ENCODE assay signal across 9 cellular contexts in genomic region chr5:35938518-35939227, GRCh38. TPM values are rescaled to one million over a fixed set of nuclear protein-coding genes. Genes with fewer than 3 reads are reported as not detected.
A peak's percentile ranks its signal among the peaks of the same experiment; 100 is the strongest.
DNase-seq lines count a peak whose midpoint lies in the region; ATAC-seq and TF ChIP-seq lines count a peak whose summit lies in the region.
"Had no signal": no experiment of that assay in that cellular context is flagged by ENCODE, and none has a peak within 500 bp of the region (broad histone marks: within the 10 kb centered on the region; RNA-seq: fewer than 3 reads in every experiment).

TSS of gene CAPSL (minus strand) at chr5:35938622. CDS start at chr5:35921120, 17,502 bp downstream.

- no peak within 1 kb of the TSS for H3K4me3 Mint-ChIP-seq in MCF 10A (ENCODE audit: unreplicated experiment)

- TF ChIP-seq POLR2A in lower leg skin (IDR thresholded peaks at IDR 0.05): no peak

- peak; percentile 80 to 82 for ATAC-seq in lower lobe of right lung

- H3K4me1 Mint-ChIP-seq in MCF 10A (ENCODE audit: insufficient read depth, unreplicated experiment): no peaks in the 10 kb centered on the region

- H3K4me2 ChIP-seq in Karpas-422 (ENCODE audit: low read depth, low read length, poor library complexity, severe bottlenecking): no peak within 1 kb of the TSS

- H3K36me3 Mint-ChIP-seq in MCF 10A (ENCODE audit: insufficient read depth, unreplicated experiment): no peaks in the 10 kb centered on the region

- H3K4me3 ChIP-seq in Karpas-422 (ENCODE audit: low read length) (no peak within 1 kb of the TSS), lower lobe of right lung (no peak within 1 kb of the TSS), lower leg skin (ENCODE audit: low read depth, poor library complexity, severe bottlenecking) (no peak within 1 kb of the TSS)

- H4K20me1 ChIP-seq in Karpas-422 (ENCODE audit: insufficient read depth, low read depth, low read length): no peaks in the 10 kb centered on the region

- no peaks in the 10 kb centered on the region for H3K79me2 ChIP-seq in Karpas-422 (ENCODE audit: low read length)

- POLR2A ChIA-PET in MCF 10A (lab: Yijun Ruan, JAX): no interaction called here

- H3K27me3 ChIP-seq in Karpas-422 (ENCODE audit: low read length) (no peaks in the 10 kb centered on the region), lower lobe of right lung (ENCODE audit: low read depth) (no peaks in the 10 kb centered on the region)

- peaks cover 34% of the 10 kb centered on the region for H3K27me3 Mint-ChIP-seq in MCF 10A (ENCODE audit: insufficient read depth, unreplicated experiment)

- no peaks in the 10 kb centered on the region for H3K36me3 ChIP-seq in Karpas-422 (ENCODE audit: insufficient read depth, low read length)
- H3K36me3 ChIP-seq in lower lobe of right lung: no peaks in the 10 kb centered on the region

- no peaks in the 10 kb centered on the region for H3K9me2 ChIP-seq in Karpas-422 (replicated peaks; ENCODE audit: insufficient read depth, low read length)

- TF ChIP-seq CTCF in MCF 10A (IDR thresholded peaks at IDR 0.05; ENCODE audit: unreplicated experiment) (no peak), lower lobe of right lung (IDR thresholded peaks at IDR 0.05) (no peak), lower leg skin (IDR thresholded peaks at IDR 0.05) (no peak)

- intact Hi-C loops in MCF 10A (cut with micrococcal nuclease) (no loop called here), lower lobe of right lung (cut with DNase I) (no loop called here), lower leg skin (cut with DNase I; ENCODE audit: low total_unique reads) (no loop called here)

- H3K4me1 ChIP-seq in Karpas-422 (ENCODE audit: low read length) (no peaks in the 10 kb centered on the region), lower lobe of right lung (no peaks in the 10 kb centered on the region)

- DNase-seq in CD1c-positive myeloid dendritic cell (ENCODE audit: extremely low spot score): peak; percentile 22
- DNase-seq in Karpas-422: peak; percentile 62
- peak; percentile 57 for DNase-seq in MCF 10A (ENCODE audit: unreplicated experiment)
- DNase-seq in lower lobe of right lung: no peak
- DNase-seq in UCSD-AML1 (lab: John Stamatoyannopoulos, UW; ENCODE audit: unreplicated experiment): no peak
- no peak for DNase-seq in lower leg skin (ENCODE audit: low spot score in 2 of 2)
- no peak for DNase-seq in NCI-H226
- no peak for DNase-seq in SKM-1 treated with dmso at 0.1 percent for 144 hours (lab: John Stamatoyannopoulos, UW; ENCODE audit: unreplicated experiment)

- CTCF ChIA-PET in MCF 10A (lab: Yijun Ruan, JAX): interaction anchor here (0.6 to 1.0 kb wide), 3 partner anchors 14 to 499 kb away, joined by 3 to 5 read pairs (median 3); no protein-coding TSS in a partner anchor

- BruUV-seq in MCF 10A (replicated peaks; lab: Mats Ljungman, UMichigan): no TSS peak

- no peak within 1 kb of the TSS for H3K27ac ChIP-seq in Karpas-422 (ENCODE audit: low read length)
- no peak within 1 kb of the TSS for H3K27ac ChIP-seq in lower lobe of right lung

- H3K9me3 Mint-ChIP-seq in MCF 10A (ENCODE audit: unreplicated experiment): no peaks in the 10 kb centered on the region

- H3K27ac Mint-ChIP-seq in MCF 10A (ENCODE audit: low read depth, unreplicated experiment): no peak within 1 kb of the TSS

- H3K9me3 ChIP-seq in Karpas-422 (ENCODE audit: low read length) (no peaks in the 10 kb centered on the region), lower lobe of right lung (no peaks in the 10 kb centered on the region)

- WGBS in lower leg skin, 2 donors: 30 to 53% methylated on average over 2 of the region's 2 CpGs

- H3K9ac ChIP-seq in Karpas-422 (ENCODE audit: low read length): no peak within 1 kb of the TSS

- no peak within 1 kb of the TSS for H2AFZ ChIP-seq in Karpas-422 (ENCODE audit: low read length)

RNA-seq across cellular contexts. Expression of gene CAPSL, which starts in this region (rescaled TPM):
- total RNA-seq in Karpas-422 (2014; rRNA removed; shearing (Covaris generic); ENCODE audit: low replicate concordance): not detected in 2 replicates
- not detected in 2 replicates for total RNA-seq in MCF 10A (2022)
- total RNA-seq in lower lobe of right lung: 8.7 TPM
- total RNA-seq in lower leg skin: not detected
- total RNA-seq: glomerular endothelial cell had no signal

Comparison
In these comparisons a context has a peak if more than half of its experiments do, and no peak if none do; other contexts are left out.
1. Peak in DNase-seq in Karpas-422; RNA of the gene not detected or under 1 TPM.
2. Peak in DNase-seq in MCF 10A; RNA of the gene not detected or under 1 TPM.